ENCODE assay signal across 15 cellular contexts in genomic region chr2:219803294-219803693, GRCh38.
DNase-seq lines count a peak whose midpoint lies in the region; ATAC-seq and TF ChIP-seq lines count a peak whose summit lies in the region.
"Had no signal": no experiment of that assay in that cellular context is flagged by ENCODE, and none has a peak within 500 bp of the region (broad histone marks: within the 10 kb centered on the region; RNA-seq: fewer than 3 reads in every experiment).

No MANE protein-coding gene starts in this region.

- POLR2A ChIA-PET in PC-3 (lab: Charles Lee; ENCODE audit: unreplicated experiment), result interaction anchor here (0.7 kb wide), 1 partner anchor 24 kb away, joined by 4 read pairs; no protein-coding TSS in a partner anchor

- H3F3A ChIP-seq in PC-3 (ENCODE audit: low read length, unreplicated experiment), result no peaks in the 10 kb centered on the region

- CTCF ChIA-PET in PC-3 (lab: Charles Lee), result no interaction called here

- no peaks in the 10 kb centered on the region for H3K36me3 ChIP-seq in PC-3 (ENCODE audit: low read depth, low read length)
- H3K36me3 ChIP-seq: SJCRH30 had no signal

- H3K9me3 ChIP-seq in PC-3 (ENCODE audit: low read length), result no peaks in the 10 kb centered on the region
- H3K9me3 ChIP-seq: SJCRH30 had no signal

- no peak for TF ChIP-seq CTCF in HFF-Myc (IDR thresholded peaks at IDR 0.05; ENCODE audit: low read depth, low read length, missing control alignments)
- no peak for TF ChIP-seq CTCF in PC-3 (conservative IDR thresholded peaks at IDR 0.05; ENCODE audit: low read depth, low read length)

- H2AFZ ChIP-seq in PC-3 (ENCODE audit: low read length), result no peak overlapping the region

- H4K20me1 ChIP-seq in PC-3 (ENCODE audit: low read length), result no peaks in the 10 kb centered on the region

- no peaks in the 10 kb centered on the region for H3K79me2 ChIP-seq in PC-3 (ENCODE audit: low read length)

- H3K9me2 ChIP-seq in PC-3 (replicated peaks; ENCODE audit: low read length), result no peaks in the 10 kb centered on the region

- DNase-seq in AG08395 (ENCODE audit: low spot score) (peak; percentile 29), HFF-Myc (ENCODE audit: extremely low read depth, low read depth) (peak; percentile 4), PC-3 (peak; percentile 54), fibroblast of peridontal ligament (ENCODE audit: extremely low read depth) (peak; percentile 11), NCI-H526 (lab: John Stamatoyannopoulos, UW) (no peak), anterior cingulate cortex (lab: John Stamatoyannopoulos, UW) (no peak)
- DNase-seq in activated naive CD4-positive, alpha-beta T cell treated with anti-CD3 and anti-CD28 coated beads, Interleukin-2, amount 50 U/mL, for 16 hours, result no peak
- DNase-seq: activated CD8-positive, alpha-beta T cell treated with anti-CD3 and anti-CD28 coated beads for 36 hours; H7; NCI-H2107; SJCRH30; stimulated activated naive CD8-positive, alpha-beta T cell treated with anti-CD3 and anti-CD28 coated beads, Interleukin-15, amount 100 ng/mL, for 72 hours had no signal

- H3K27me3 ChIP-seq in PC-3 (ENCODE audit: low read length), result no peaks in the 10 kb centered on the region
- H3K27me3 ChIP-seq: SJCRH30 had no signal

- no TSS peak for BruUV-seq in PC-3 (replicated peaks; lab: Mats Ljungman, UMichigan)

- no peak overlapping the region for H3K27ac ChIP-seq in PC-3 (ENCODE audit: low read length)
- H3K27ac ChIP-seq: SJCRH30, skin epidermis had no signal

- no peak overlapping the region for H3K4me2 ChIP-seq in PC-3 (ENCODE audit: low read length)

- H3K9ac ChIP-seq in PC-3 (ENCODE audit: low read length), result no peak overlapping the region

- ATAC-seq in PC-3, result peak; percentile 60
- ATAC-seq in HG03095 (IDR thresholded peaks at IDR 0.05; ENCODE audit: unreplicated experiment), result no peak
- ATAC-seq: activated CD8-positive, alpha-beta T cell treated with anti-CD3 and anti-CD28 coated beads for 36 hours; activated T-helper 17 cell treated with anti-CD3 and anti-CD28 coated beads, Interleukin-2, amount 50 U/mL, for 72 hours; stimulated activated naive CD8-positive, alpha-beta T cell treated with anti-CD3 and anti-CD28 coated beads, Interleukin-15, amount 100 ng/mL, for 72 hours had no signal

- H3K4me3 ChIP-seq in HFF-Myc (replicated peaks; ENCODE audit: low read depth, low read length) (no peak overlapping the region), PC-3 (ENCODE audit: low read length) (no peak overlapping the region)
- H3K4me3 ChIP-seq: SJCRH30, skin epidermis had no signal

- H3K4me1 ChIP-seq in PC-3 (ENCODE audit: insufficient read depth, low read length), result peaks cover 6% of the 10 kb centered on the region; the same call in 1 of the 2 replicates
- H3K4me1 ChIP-seq: SJCRH30 had no signal

- intact Hi-C loops in PC-3 (cut with micrococcal nuclease), result no loop called here

Comparison
In these comparisons a context has a peak if more than half of its experiments do, and no peak if none do; other contexts are left out.
1. DNase-seq: peak in AG08395 (single experiment), HFF-Myc (single experiment), PC-3 (single experiment) and fibroblast of peridontal ligament (single experiment); none in activated naive CD4-positive, alpha-beta T cell treated with anti-CD3 and anti-CD28 coated beads, Interleukin-2, amount 50 U/mL, for 16 hours (single experiment), NCI-H526 (0 of 2) and anterior cingulate cortex (0 of 58).